8 cellular contexts compared by ENCODE assay signal in the genomic region with DNA sequence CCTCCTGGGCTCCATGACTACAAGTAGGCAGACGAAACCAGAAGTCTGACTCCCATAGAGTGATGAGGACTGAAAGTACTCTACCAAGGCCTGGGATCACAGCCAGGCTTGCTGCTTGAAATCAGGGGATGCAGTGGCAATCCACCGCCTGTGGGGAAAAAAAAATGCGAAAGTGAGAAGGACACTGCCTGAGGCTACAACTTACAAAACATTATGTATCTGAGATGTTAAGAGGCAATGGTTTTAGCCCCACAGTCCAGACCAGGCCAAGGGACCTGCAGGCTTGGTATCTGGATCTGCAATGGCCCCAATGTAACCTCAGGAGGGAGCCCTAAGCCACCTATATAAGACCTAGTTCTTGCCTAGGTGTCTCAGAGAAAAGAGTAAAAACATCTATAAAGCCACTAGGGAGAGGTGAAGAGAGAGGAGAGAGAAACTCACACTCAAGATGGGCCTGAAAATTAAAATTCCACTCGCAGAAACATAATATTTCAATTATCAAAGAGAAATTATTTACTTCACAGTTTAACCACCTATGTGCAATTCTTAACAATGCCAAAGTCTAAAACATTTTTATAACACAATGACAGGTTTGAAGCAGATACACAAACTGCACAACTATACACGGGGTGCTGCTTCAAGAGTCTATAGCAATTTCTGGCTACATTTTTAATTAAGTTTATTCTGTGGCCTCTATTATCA. TPM values are rescaled to one million over a fixed set of nuclear protein-coding genes. Genes with fewer than 3 reads are reported as not detected.
DNase-seq lines count a peak whose midpoint lies in the region; ATAC-seq and TF ChIP-seq lines count a peak whose summit lies in the region.

No MANE protein-coding gene starts in this region.

- H3K36me3 ChIP-seq in SU-DHL-6 (ENCODE audit: low read length): no peaks in the 10 kb centered on the region

- no peak overlapping the region for H3K4me3 Mint-ChIP-seq in memory B cell

- H2AFZ ChIP-seq in SU-DHL-6 (ENCODE audit: low read depth, low read length, severe bottlenecking): no peak overlapping the region

- H3K9ac ChIP-seq in SU-DHL-6 (ENCODE audit: low read length): no peak overlapping the region

- no peaks in the 10 kb centered on the region for H3K9me3 Mint-ChIP-seq in memory B cell

- no peaks in the 10 kb centered on the region for H3K9me2 ChIP-seq in SU-DHL-6 (replicated peaks; ENCODE audit: insufficient read depth, low read length)

- ATAC-seq in HG02623 (IDR thresholded peaks at IDR 0.05; ENCODE audit: unreplicated experiment): peak; percentile 90
- peak; percentile 88 for ATAC-seq in memory B cell (ENCODE audit: low read depth)

- TF ChIP-seq CTCF in GM12875 (IDR thresholded peaks at IDR 0.05; ENCODE audit: borderline replicate concordance, insufficient read depth, low read depth, low read length) (peak; percentile 60; the same call in 1 of the 2 replicates), SU-DHL-6 (IDR thresholded peaks at IDR 0.05; ENCODE audit: insufficient read depth, low read length, poor library complexity, severe bottlenecking) (peak; percentile 64), dorsolateral prefrontal cortex (IDR thresholded peaks at IDR 0.05 in 54 of 56, conservative IDR thresholded peaks at IDR 0.05 in 2 of 56; ENCODE audit: low read depth in 1 of 56, partially characterized antibody in 56 of 56) (peak in 52 of 56 donors; percentile 19 to 64 (median 46))

- peaks cover 4% of the 10 kb centered on the region for H3K36me3 Mint-ChIP-seq in memory B cell

- H3K4me1 Mint-ChIP-seq in memory B cell: peaks cover 7% of the 10 kb centered on the region

- H3K27ac ChIP-seq in SU-DHL-6 (ENCODE audit: low read depth, low read length): no peak overlapping the region
- peak overlapping the region in 52 of 59 donors; percentile 3 to 74 (median 51) for H3K27ac ChIP-seq in dorsolateral prefrontal cortex

- no peak overlapping the region for H3K27ac Mint-ChIP-seq in memory B cell

- H3K27me3 ChIP-seq in SU-DHL-6 (ENCODE audit: low read length): no peaks in the 10 kb centered on the region
- no peaks in the 10 kb centered on the region for H3K27me3 ChIP-seq in dorsolateral prefrontal cortex

- no peaks in the 10 kb centered on the region for H3K27me3 Mint-ChIP-seq in memory B cell

- DNase-seq in AG08395 (ENCODE audit: low spot score) (peak; percentile 61), NAMALWA (ENCODE audit: low spot score) (peak; percentile 74), dorsolateral prefrontal cortex (peak in 8 of 10 donors; percentile 36 to 74 (median 56)), memory B cell (ENCODE audit: low spot score in 2 of 2) (peak in 1 of 2 donors; percentile 18)
- no peak for DNase-seq in activated effector memory CD4-positive, alpha-beta T cell treated with anti-CD3 and anti-CD28 coated beads, Interleukin-2, amount 50 U/mL, for 16 hours

- no peaks in the 10 kb centered on the region for H3K9me3 ChIP-seq in SU-DHL-6 (ENCODE audit: insufficient read depth, low read length)

- no peak overlapping the region for H3K4me3 ChIP-seq in GM12875 (ENCODE audit: low read depth, low read length)
- no peak overlapping the region for H3K4me3 ChIP-seq in SU-DHL-6 (ENCODE audit: insufficient read depth, low read length, poor library complexity, severe bottlenecking)
- peak overlapping the region in 9 of 59 donors; percentile 1 to 37 (median 13) for H3K4me3 ChIP-seq in dorsolateral prefrontal cortex

- intact Hi-C loops in dorsolateral prefrontal cortex (cut with DNase I): no loop called here

- no peaks in the 10 kb centered on the region for H3K79me2 ChIP-seq in SU-DHL-6 (ENCODE audit: insufficient read depth, low read length)

- H4K20me1 ChIP-seq in SU-DHL-6 (ENCODE audit: low read depth, low read length): 0 out of 2 replicates have a peak, but pooled peaks cover 2% of the 10 kb centered on the region

- H3K4me2 ChIP-seq in SU-DHL-6 (ENCODE audit: low read depth, low read length, poor library complexity, severe bottlenecking): no peak overlapping the region

- H3F3A ChIP-seq in SU-DHL-6 (ENCODE audit: insufficient read depth): no peaks in the 10 kb centered on the region

RNA-seq across cellular contexts. Expression of a gene that starts 13.9 kb away (rescaled TPM):
- total RNA-seq in dorsolateral prefrontal cortex: 10 to 100 TPM in 119 of 120 experiments, 1 to 10 TPM in 1; 9.1 to 29.3 (median 17.3) TPM
